Comparison of ENCODE assay signal across 1 cellular context in genomic region chr4:2290488-2290887, GRCh38.
TF ChIP-seq lines count a peak whose summit lies in the region.

No MANE protein-coding gene starts in this region.

TF ChIP-seq in K562, 482 proteins besides CTCF, POLR2A, EP300 and RAD21:
- TF ChIP-seq ZNF280A (IDR thresholded peaks at IDR 0.05; ENCODE audit: low read depth, partially characterized antibody), result no peak
- no peak for TF ChIP-seq MEF2D (tag; conservative IDR thresholded peaks at IDR 0.05; ENCODE audit: low read depth)
- no peak for TF ChIP-seq TAF7 (tag; IDR thresholded peaks at IDR 0.05)
- TF ChIP-seq STAT5A (IDR thresholded peaks at IDR 0.05; ENCODE audit: borderline replicate concordance, low read length), result no peak
- no peak for TF ChIP-seq ZSCAN29 (IDR thresholded peaks at IDR 0.05)
- TF ChIP-seq EWSR1 (IDR thresholded peaks at IDR 0.05; ENCODE audit: borderline replicate concordance, low read depth, partially characterized antibody), result no peak
- TF ChIP-seq, protein P1, sequence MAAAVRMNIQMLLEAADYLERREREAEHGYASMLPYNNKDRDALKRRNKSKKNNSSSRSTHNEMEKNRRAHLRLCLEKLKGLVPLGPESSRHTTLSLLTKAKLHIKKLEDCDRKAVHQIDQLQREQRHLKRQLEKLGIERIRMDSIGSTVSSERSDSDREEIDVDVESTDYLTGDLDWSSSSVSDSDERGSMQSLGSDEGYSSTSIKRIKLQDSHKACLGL (CRISPR knock-in tag; IDR thresholded peaks at IDR 0.05; ENCODE audit: borderline replicate concordance, poor library complexity, severe bottlenecking), result no peak
- no peak for TF ChIP-seq FOXK2 (conservative IDR thresholded peaks at IDR 0.05 in 1 of 2, IDR thresholded peaks at IDR 0.05 in 1 of 2; ENCODE audit: low read depth in 2 of 2)
- TF ChIP-seq TBL1XR1 (IDR thresholded peaks at IDR 0.05; ENCODE audit: low read length in 2 of 2), result no peak
- TF ChIP-seq MTA3 (IDR thresholded peaks at IDR 0.05; ENCODE audit: borderline replicate concordance), result no peak
- no peak for TF ChIP-seq ZNF232 (CRISPR knock-in tag; IDR thresholded peaks at IDR 0.05)
- TF ChIP-seq MNT (conservative IDR thresholded peaks at IDR 0.05), result no peak
- no peak for TF ChIP-seq BACH1 (tag; IDR thresholded peaks at IDR 0.05)
- TF ChIP-seq CBFA2T2 (conservative IDR thresholded peaks at IDR 0.05), result no peak
- no peak for TF ChIP-seq HOXB6 (CRISPR knock-in tag; IDR thresholded peaks at IDR 0.05; ENCODE audit: borderline replicate concordance)
- no peak for TF ChIP-seq PYGO2 (tag; IDR thresholded peaks at IDR 0.05)
- no peak for TF ChIP-seq ZNF398 (CRISPR knock-in tag; IDR thresholded peaks at IDR 0.05)
- TF ChIP-seq ARID3B (CRISPR knock-in tag; IDR thresholded peaks at IDR 0.05; ENCODE audit: borderline replicate concordance), result no peak
